Comparison of ENCODE assay signal across 8 cellular contexts in the genomic region with DNA sequence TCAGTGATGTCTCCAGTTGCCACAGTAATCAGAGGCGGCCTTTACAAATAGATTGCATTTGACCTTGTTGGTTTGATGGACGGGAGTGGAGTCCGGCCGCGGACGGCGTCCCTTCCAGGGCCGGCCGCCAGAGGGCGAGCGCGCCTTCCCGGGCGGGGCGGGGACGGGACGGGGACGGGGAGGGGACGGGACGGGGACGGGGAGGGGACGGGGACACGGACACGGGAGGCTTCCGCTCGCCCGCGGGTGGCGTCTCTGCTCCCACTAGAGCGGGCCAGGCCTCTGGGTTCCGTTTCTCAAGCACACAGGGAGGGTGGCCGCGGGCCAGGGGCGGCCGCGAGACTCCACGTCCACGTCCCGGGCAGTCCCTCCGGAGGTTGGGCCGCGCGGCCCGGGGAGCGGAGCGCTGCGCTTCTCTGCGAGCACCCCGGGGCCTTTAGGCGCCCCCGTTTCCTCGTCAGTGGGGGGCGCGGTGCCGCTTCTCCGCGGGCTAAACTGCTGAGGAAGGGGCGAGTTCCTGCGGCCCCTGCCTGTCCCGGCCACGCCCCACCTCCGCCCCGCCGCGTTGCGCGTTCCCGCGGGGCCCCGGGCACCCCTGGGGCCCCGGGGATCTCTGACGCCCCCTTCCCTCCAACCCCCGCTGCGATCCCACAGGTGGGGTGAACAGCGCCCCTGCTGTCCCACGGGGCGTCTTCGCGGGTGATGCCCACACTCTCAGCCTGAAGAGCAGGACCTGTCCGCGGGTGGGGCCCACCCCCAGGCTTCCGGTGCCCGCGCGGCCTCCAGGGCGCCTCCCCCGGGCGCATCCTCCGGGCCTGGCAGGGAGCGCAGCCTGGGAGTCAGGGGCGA.
DNase-seq lines count a peak whose midpoint lies in the region; ATAC-seq, FAIRE-seq and TF ChIP-seq lines count a peak whose summit lies in the region.

No MANE protein-coding gene starts in this region.

- H3K4me1 ChIP-seq in endothelial cell of umbilical vein (ENCODE audit: control insufficient read depth, extremely low read depth, insufficient read depth, low read length) = peaks cover 9% of the 10 kb centered on the region
- H3K4me1 ChIP-seq in mucosa of descending colon (ENCODE audit: low read depth) = peaks cover 8% of the 10 kb centered on the region

- H3K9me3 ChIP-seq in endothelial cell of umbilical vein (replicated peaks; ENCODE audit: control insufficient read depth, insufficient read depth, low read length) (no peaks in the 10 kb centered on the region), mucosa of descending colon (no peaks in the 10 kb centered on the region)

- H3K9ac ChIP-seq in endothelial cell of umbilical vein (replicated peaks; ENCODE audit: extremely low read depth, insufficient read depth, low read length) = peak overlapping the region; percentile 29

- no peak for TF ChIP-seq POLR2A in endothelial cell of umbilical vein (IDR thresholded peaks at IDR 0.05; ENCODE audit: low read depth, low read length)

- FAIRE-seq in GM19239 (lab: Jason Lieb, UNC) (peak; percentile 57), endothelial cell of umbilical vein (lab: Jason Lieb, UNC) (peak; percentile 75)

- no peak overlapping the region for H3K27ac ChIP-seq in endothelial cell of umbilical vein (ENCODE audit: insufficient read depth, low read depth, low read length)

- intact Hi-C loops in endothelial cell of umbilical vein (cut with micrococcal nuclease) (no loop called here), mucosa of descending colon (cut with DNase I, micrococcal nuclease) (no loop called here)

- dilution Hi-C loops in endothelial cell of umbilical vein (cut with MboI; ENCODE audit: extremely low pct_ligation_motif_present, low sequenced_read_pairs) = no loop called here

- DNase-seq in AG08395 (ENCODE audit: low spot score) (peak; percentile 74), GM19239 (ENCODE audit: insufficient read length, low spot score) (peak; percentile 62), endothelial cell of umbilical vein (ENCODE audit: low read depth, low spot score) (peak; percentile 56), mucosa of descending colon (peak; percentile 78 to 90 (median 82)), NCI-H510A (lab: John Stamatoyannopoulos, UW) (no peak)
- DNase-seq in activated CD8-positive, alpha-beta memory T cell treated with anti-CD3 and anti-CD28 coated beads for 48 hours (ENCODE audit: low read depth in 2 of 3, low spot score in 2 of 3) = peak; percentile 50 to 81 (median 65)
- DNase-seq in stimulated activated CD8-positive, alpha-beta memory T cell treated with anti-CD3 and anti-CD28 coated beads, Interleukin-4, amount 100 ng/mL, for 4 hours (ENCODE audit: low read depth in 2 of 2, low spot score in 1 of 2) = peak; percentile 34 to 50

- no peaks in the 10 kb centered on the region for H3K9me1 ChIP-seq in endothelial cell of umbilical vein (replicated peaks; ENCODE audit: control insufficient read depth, extremely low read depth, insufficient read depth, low read length)

- CTCF ChIA-PET in endothelial cell of umbilical vein (lab: Charles Lee) = interaction anchor here (1.6 to 2.0 kb wide), 2 partner anchors 132 to 1918 kb away, joined by 7 to 15 read pairs; no protein-coding TSS in a partner anchor

- ATAC-seq in mucosa of descending colon = peak; percentile 92

- TF ChIP-seq EP300 in Ishikawa (IDR thresholded peaks at IDR 0.05; ENCODE audit: borderline replicate concordance) = no peak

- BruUV-seq in endothelial cell of umbilical vein (replicated peaks; lab: Mats Ljungman, UMichigan) = no TSS peak

- peak overlapping the region; percentile 87 for H2AFZ ChIP-seq in endothelial cell of umbilical vein (ENCODE audit: low read depth, low read length)

- H3K79me2 ChIP-seq in endothelial cell of umbilical vein (ENCODE audit: control insufficient read depth, insufficient read depth, low read length) = no peaks in the 10 kb centered on the region

- peak overlapping the region; percentile 61 for H3K4me2 ChIP-seq in endothelial cell of umbilical vein (ENCODE audit: insufficient read depth, low read length)

- POLR2A ChIA-PET in endothelial cell of umbilical vein (lab: Charles Lee) = no interaction called here

- peak; percentile 26; the same call in 1 of the 2 replicates for TF ChIP-seq RAD21 in Ishikawa (IDR thresholded peaks at IDR 0.05; ENCODE audit: low read depth)

- H3K27me3 ChIP-seq in endothelial cell of umbilical vein (ENCODE audit: control insufficient read depth in 2 of 2, insufficient read depth in 2 of 2, low read length in 2 of 2) = no peaks in the 10 kb centered on the region

- TF ChIP-seq CTCF in endothelial cell of umbilical vein (IDR thresholded peaks at IDR 0.05; ENCODE audit: extremely low read depth in 1 of 2, insufficient read depth in 1 of 2, low read depth in 1 of 2, low read length in 2 of 2) (peak; percentile 46 to 76), mucosa of descending colon (IDR thresholded peaks at IDR 0.05) (peak; percentile 54)

- no peaks in the 10 kb centered on the region for H4K20me1 ChIP-seq in endothelial cell of umbilical vein (replicated peaks; ENCODE audit: control insufficient read depth, extremely low read depth, insufficient read depth, low read length)

- H3K36me3 ChIP-seq in endothelial cell of umbilical vein (ENCODE audit: control insufficient read depth in 2 of 2, extremely low read depth in 1 of 2, insufficient read depth in 2 of 2, low read length in 2 of 2) (no peaks in the 10 kb centered on the region), mucosa of descending colon (ENCODE audit: low read depth) (no peaks in the 10 kb centered on the region)

- H3K4me3 ChIP-seq in endothelial cell of umbilical vein (replicated peaks in 1 of 3; ENCODE audit: insufficient read depth in 1 of 3, low read depth in 1 of 3, low read length in 3 of 3) (peak overlapping the region; percentile 50 to 65 (median 58)), mucosa of descending colon (peak overlapping the region; percentile 54)

TF ChIP-seq in Ishikawa, 13 proteins besides CTCF, POLR2A, EP300 and RAD21:
- TF ChIP-seq ZBTB7A (IDR thresholded peaks at IDR 0.05; ENCODE audit: low read depth) (0 out of 2 replicates have a peak, but pooled peaks have one; percentile 35), USF1 (IDR thresholded peaks at IDR 0.05) (no peak)
- TF ChIP-seq, protein P1, sequence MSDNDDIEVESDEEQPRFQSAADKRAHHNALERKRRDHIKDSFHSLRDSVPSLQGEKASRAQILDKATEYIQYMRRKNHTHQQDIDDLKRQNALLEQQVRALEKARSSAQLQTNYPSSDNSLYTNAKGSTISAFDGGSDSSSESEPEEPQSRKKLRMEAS (IDR thresholded peaks at IDR 0.05) = peak; percentile 13; the same call in 1 of the 2 replicates

TF ChIP-seq in endothelial cell of umbilical vein, 7 proteins besides CTCF, POLR2A, EP300 and RAD21:
- TF ChIP-seq MYC (IDR thresholded peaks at IDR 0.05; ENCODE audit: low read depth, low read length) = no peak
- TF ChIP-seq, protein P1 (IDR thresholded peaks at IDR 0.05; ENCODE audit: insufficient read depth, insufficient read length) = no peak
- no peak for TF ChIP-seq EZH2 (IDR thresholded peaks at IDR 0.05; ENCODE audit: borderline replicate concordance, low read depth, low read length, severe bottlenecking)
- TF ChIP-seq GATA2 (IDR thresholded peaks at IDR 0.05; ENCODE audit: insufficient read depth, insufficient read length, low read depth, low read length) = no peak
- no peak for TF ChIP-seq POLR2AphosphoS5 (IDR thresholded peaks at IDR 0.05; ENCODE audit: insufficient read depth, low read depth, low read length)
- TF ChIP-seq JUN (IDR thresholded peaks at IDR 0.05; ENCODE audit: borderline replicate concordance, insufficient read depth, insufficient read length, low read depth) = no peak
- no peak for TF ChIP-seq FOS (IDR thresholded peaks at IDR 0.05; ENCODE audit: borderline replicate concordance, insufficient read depth, low read length)
